In genomic region chrX:41862562-41863184, GRCh38 we compare ENCODE assay signal across 22 cellular contexts.
DNase-seq lines count a peak whose midpoint lies in the region; ATAC-seq, FAIRE-seq and TF ChIP-seq lines count a peak whose summit lies in the region.
"Had no signal": no experiment of that assay in that cellular context is flagged by ENCODE, and none has a peak within 500 bp of the region (broad histone marks: within the 10 kb centered on the region; RNA-seq: fewer than 3 reads in every experiment).

No MANE protein-coding gene starts in this region.

- no peaks in the 10 kb centered on the region for H3K27me3 ChIP-seq in endothelial cell of umbilical vein (ENCODE audit: control insufficient read depth in 2 of 2, insufficient read depth in 2 of 2, low read length in 2 of 2)
- H3K27me3 ChIP-seq in small intestine (ENCODE audit: control insufficient read depth in 2 of 2, insufficient read depth in 2 of 2, low read length in 2 of 2): no peaks in the 10 kb centered on the region
- no peaks in the 10 kb centered on the region for H3K27me3 ChIP-seq in gastroesophageal sphincter
- H3K27me3 ChIP-seq: adrenal gland, suprapubic skin, uterus had no signal

- no peaks in the 10 kb centered on the region for H3K27me3 Mint-ChIP-seq in activated T-cell treated with anti-CD3 and anti-CD28 coated beads, Interleukin-2, amount 50 U/mL, for 72 hours (ENCODE audit: low read depth)
- no peaks in the 10 kb centered on the region for H3K27me3 Mint-ChIP-seq in activated T-cell treated with anti-CD3 and anti-CD28 coated beads, Interleukin-2, amount 50 U/mL, for 4 hours (ENCODE audit: low read depth)
- H3K27me3 Mint-ChIP-seq: activated CD4-positive, alpha-beta T cell treated with anti-CD3 and anti-CD28 coated beads, Interleukin-2, amount 10 ng/mL, durations not matched to agents 24 days and 14 days had no signal

- no peaks in the 10 kb centered on the region for H4K20me1 ChIP-seq in endothelial cell of umbilical vein (replicated peaks; ENCODE audit: control insufficient read depth, extremely low read depth, insufficient read depth, low read length)

- H3K4me3 Mint-ChIP-seq in activated T-cell treated with anti-CD3 and anti-CD28 coated beads, Interleukin-2, amount 50 U/mL, for 72 hours: peak overlapping the region in 1 of 2 donors; percentile 19
- no peak overlapping the region for H3K4me3 Mint-ChIP-seq in activated T-cell treated with anti-CD3 and anti-CD28 coated beads, Interleukin-2, amount 50 U/mL, for 4 hours
- H3K4me3 Mint-ChIP-seq: activated CD4-positive, alpha-beta T cell treated with anti-CD3 and anti-CD28 coated beads, Interleukin-2, amount 10 ng/mL, durations not matched to agents 24 days and 14 days; CD14-positive monocyte; neural crest cell had no signal

- WGBS in small intestine, 3 donors: 17 to 44% (median 35%) methylated on average over 4 of the region's 4 CpGs
- WGBS in gastroesophageal sphincter (ENCODE audit: low coverage in 1 of 2), 2 donors: 63 to 68% methylated on average over 4 of the region's 4 CpGs

- H3K9me1 ChIP-seq in endothelial cell of umbilical vein (replicated peaks; ENCODE audit: control insufficient read depth, extremely low read depth, insufficient read depth, low read length): no peaks in the 10 kb centered on the region

- dilution Hi-C loops in endothelial cell of umbilical vein (cut with MboI; ENCODE audit: extremely low pct_ligation_motif_present, low sequenced_read_pairs): no loop called here

- no peaks in the 10 kb centered on the region for H3K9me3 Mint-ChIP-seq in activated T-cell treated with anti-CD3 and anti-CD28 coated beads, Interleukin-2, amount 50 U/mL, for 72 hours
- H3K9me3 Mint-ChIP-seq in activated T-cell treated with anti-CD3 and anti-CD28 coated beads, Interleukin-2, amount 50 U/mL, for 4 hours: peaks cover 5% of the 10 kb centered on the region

- no peak overlapping the region for H3K9ac ChIP-seq in endothelial cell of umbilical vein (replicated peaks; ENCODE audit: extremely low read depth, insufficient read depth, low read length)
- H3K9ac ChIP-seq: GM23248, KMS-11 had no signal

- ATAC-seq in activated T-cell treated with anti-CD3 and anti-CD28 coated beads, Interleukin-2, amount 50 U/mL, for 72 hours (replicated peaks in 1 of 2): no peak
- ATAC-seq in activated T-cell treated with anti-CD3 and anti-CD28 coated beads, Interleukin-2, amount 50 U/mL, for 4 hours: no peak
- no peak for ATAC-seq in gastroesophageal sphincter
- no peak for ATAC-seq in GM18909 (IDR thresholded peaks at IDR 0.05; ENCODE audit: poor library complexity, unreplicated experiment)

- no peak overlapping the region for H3K4me3 ChIP-seq in endothelial cell of umbilical vein (replicated peaks in 1 of 3; ENCODE audit: insufficient read depth in 1 of 3, low read depth in 1 of 3, low read length in 3 of 3)
- no peak overlapping the region for H3K4me3 ChIP-seq in small intestine (ENCODE audit: low read depth in 1 of 2, low read length in 2 of 2)
- no peak overlapping the region for H3K4me3 ChIP-seq in gastroesophageal sphincter
- H3K4me3 ChIP-seq: adrenal gland, GM23248, suprapubic skin, uterus had no signal

- TF ChIP-seq CTCF in endothelial cell of umbilical vein (IDR thresholded peaks at IDR 0.05; ENCODE audit: extremely low read depth in 1 of 2, insufficient read depth in 1 of 2, low read depth in 1 of 2, low read length in 2 of 2) (no peak), gastroesophageal sphincter (IDR thresholded peaks at IDR 0.05) (no peak)

- no TSS peak for BruUV-seq in endothelial cell of umbilical vein (replicated peaks; lab: Mats Ljungman, UMichigan)

- POLR2A ChIA-PET in endothelial cell of umbilical vein (lab: Charles Lee): no interaction called here

- no peak for TF ChIP-seq EP300 in gastroesophageal sphincter (IDR thresholded peaks at IDR 0.05)

- no peak for DNase-seq in activated T-cell treated with anti-CD3 and anti-CD28 coated beads, Interleukin-2, amount 50 U/mL, for 72 hours
- DNase-seq in activated T-cell treated with anti-CD3 and anti-CD28 coated beads, Interleukin-2, amount 50 U/mL, for 4 hours: no peak
- no peak for DNase-seq in RCC 7860 (ENCODE audit: low spot score)
- no peak for DNase-seq in endothelial cell of umbilical vein (ENCODE audit: low read depth, low spot score)
- peak; percentile 63 for DNase-seq in small intestine
- DNase-seq in mucosa of gallbladder (ENCODE audit: low spot score): no peak
- DNase-seq: adrenal gland; foreskin melanocyte; GM23248; mesenchymal stem cell; NCI-H1048; NCI-H2081; stimulated activated CD8-positive, alpha-beta memory T cell treated with anti-CD3 and anti-CD28 coated beads, Interleukin-4, amount 100 ng/mL, for 48 hours; uterus had no signal

- no peak overlapping the region for H3K4me2 ChIP-seq in endothelial cell of umbilical vein (ENCODE audit: insufficient read depth, low read length)
- H3K4me2 ChIP-seq: KMS-11 had no signal

- H3K27ac Mint-ChIP-seq in activated T-cell treated with anti-CD3 and anti-CD28 coated beads, Interleukin-2, amount 50 U/mL, for 72 hours: peak overlapping the region; percentile 89

- intact Hi-C loops in endothelial cell of umbilical vein (cut with micrococcal nuclease): no loop called here

- CTCF ChIA-PET in endothelial cell of umbilical vein (lab: Charles Lee): interaction anchor here (1.0 kb wide), 1 partner anchor 11 kb away, joined by 4 read pairs; no protein-coding TSS in a partner anchor

- H3K36me3 ChIP-seq in endothelial cell of umbilical vein (ENCODE audit: control insufficient read depth in 2 of 2, extremely low read depth in 1 of 2, insufficient read depth in 2 of 2, low read length in 2 of 2) (no peaks in the 10 kb centered on the region), small intestine (ENCODE audit: control insufficient read depth in 2 of 2, insufficient read depth in 2 of 2, low read length in 2 of 2) (no peaks in the 10 kb centered on the region), gastroesophageal sphincter (no peaks in the 10 kb centered on the region)
- H3K36me3 ChIP-seq: adrenal gland, suprapubic skin, uterus had no signal

- no peak overlapping the region for H3K27ac ChIP-seq in endothelial cell of umbilical vein (ENCODE audit: insufficient read depth, low read depth, low read length)
- H3K27ac ChIP-seq in small intestine (ENCODE audit: low read depth in 1 of 2, low read length in 1 of 2): no peak overlapping the region
- H3K27ac ChIP-seq in gastroesophageal sphincter: no peak overlapping the region
- H3K27ac ChIP-seq: adrenal gland, GM23248, KMS-11, suprapubic skin, uterus had no signal

- H3K79me2 ChIP-seq in endothelial cell of umbilical vein (ENCODE audit: control insufficient read depth, insufficient read depth, low read length): no peaks in the 10 kb centered on the region

- H2AFZ ChIP-seq in endothelial cell of umbilical vein (ENCODE audit: low read depth, low read length): no peak overlapping the region
- H2AFZ ChIP-seq: GM23248 had no signal

- FAIRE-seq in RCC 7860 (lab: Jason Lieb, UNC): peak; percentile 65
- peak; percentile 38 for FAIRE-seq in endothelial cell of umbilical vein (lab: Jason Lieb, UNC)
- no peak for FAIRE-seq in small intestine (lab: Jason Lieb, UNC)
- FAIRE-seq: bronchial epithelial cell had no signal

- no peak for TF ChIP-seq POLR2A in endothelial cell of umbilical vein (IDR thresholded peaks at IDR 0.05; ENCODE audit: low read depth, low read length)
- TF ChIP-seq POLR2A in gastroesophageal sphincter (IDR thresholded peaks at IDR 0.05): no peak

- H3K4me1 ChIP-seq in endothelial cell of umbilical vein (ENCODE audit: control insufficient read depth, extremely low read depth, insufficient read depth, low read length) (no peaks in the 10 kb centered on the region), small intestine (ENCODE audit: control insufficient read depth in 2 of 2, insufficient read depth in 1 of 2, low read depth in 1 of 2, low read length in 1 of 2) (no peaks in the 10 kb centered on the region), gastroesophageal sphincter (no peaks in the 10 kb centered on the region)
- H3K4me1 ChIP-seq: adrenal gland, suprapubic skin, uterus had no signal

- H3K9me3 ChIP-seq in endothelial cell of umbilical vein (replicated peaks; ENCODE audit: control insufficient read depth, insufficient read depth, low read length) (no peaks in the 10 kb centered on the region), small intestine (ENCODE audit: control insufficient read depth, low read depth) (no peaks in the 10 kb centered on the region), gastroesophageal sphincter (no peaks in the 10 kb centered on the region)
- H3K9me3 ChIP-seq: adrenal gland, suprapubic skin, uterus had no signal

- peaks cover 0 to 2% of the 10 kb centered on the region in 2 donors for H3K36me3 Mint-ChIP-seq in activated T-cell treated with anti-CD3 and anti-CD28 coated beads, Interleukin-2, amount 50 U/mL, for 72 hours (ENCODE audit: insufficient read depth in 2 of 2)
- H3K36me3 Mint-ChIP-seq in activated T-cell treated with anti-CD3 and anti-CD28 coated beads, Interleukin-2, amount 50 U/mL, for 4 hours (ENCODE audit: insufficient read depth): no peaks in the 10 kb centered on the region
- H3K36me3 Mint-ChIP-seq: CD14-positive monocyte had no signal

- H3K4me1 Mint-ChIP-seq in activated T-cell treated with anti-CD3 and anti-CD28 coated beads, Interleukin-2, amount 50 U/mL, for 72 hours (ENCODE audit: low read depth): peaks cover 9% of the 10 kb centered on the region
- peaks cover 42% of the 10 kb centered on the region for H3K4me1 Mint-ChIP-seq in activated T-cell treated with anti-CD3 and anti-CD28 coated beads, Interleukin-2, amount 50 U/mL, for 4 hours (ENCODE audit: low read depth)

TF ChIP-seq in endothelial cell of umbilical vein, 7 proteins besides CTCF, POLR2A, EP300 and RAD21:
- TF ChIP-seq POLR2AphosphoS5 (IDR thresholded peaks at IDR 0.05; ENCODE audit: insufficient read depth, low read depth, low read length) (no peak), JUN (IDR thresholded peaks at IDR 0.05; ENCODE audit: borderline replicate concordance, insufficient read depth, insufficient read length, low read depth) (no peak), MAX (IDR thresholded peaks at IDR 0.05; ENCODE audit: insufficient read depth, insufficient read length) (no peak), MYC (IDR thresholded peaks at IDR 0.05; ENCODE audit: low read depth, low read length) (no peak), FOS (IDR thresholded peaks at IDR 0.05; ENCODE audit: borderline replicate concordance, insufficient read depth, low read length) (no peak), EZH2 (IDR thresholded peaks at IDR 0.05; ENCODE audit: borderline replicate concordance, low read depth, low read length, severe bottlenecking) (no peak), GATA2 (IDR thresholded peaks at IDR 0.05; ENCODE audit: insufficient read depth, insufficient read length, low read depth, low read length) (no peak)
